In genomic region chr18:2994190-2994589, GRCh38 we compare ENCODE assay signal across 12 cellular contexts. TPM values are rescaled to one million over a fixed set of nuclear protein-coding genes. Genes with fewer than 3 reads are reported as not detected.
DNase-seq lines count a peak whose midpoint lies in the region; ATAC-seq and TF ChIP-seq lines count a peak whose summit lies in the region.
"Had no signal": no experiment of that assay in that cellular context is flagged by ENCODE, and none has a peak within 500 bp of the region (broad histone marks: within the 10 kb centered on the region; RNA-seq: fewer than 3 reads in every experiment).

No MANE protein-coding gene starts in this region.

- no peaks in the 10 kb centered on the region for H3K36me3 ChIP-seq in cardiac muscle cell
- no peaks in the 10 kb centered on the region for H3K36me3 ChIP-seq in left ventricle myocardium inferior
- no peaks in the 10 kb centered on the region for H3K36me3 ChIP-seq in tibial artery
- peaks cover 0 to 7% of the 10 kb centered on the region in 2 experiments for H3K36me3 ChIP-seq in SK-N-SH (replicated peaks in 1 of 2; ENCODE audit: control insufficient read depth in 1 of 2, insufficient read depth in 2 of 2, low read length in 1 of 2)
- H3K36me3 ChIP-seq: neural progenitor cell had no signal

- TF ChIP-seq CTCF in cardiac muscle cell (IDR thresholded peaks at IDR 0.05; ENCODE audit: low read depth, low read length) (no peak), left ventricle myocardium inferior (IDR thresholded peaks at IDR 0.05; ENCODE audit: borderline replicate concordance) (no peak), tibial artery (IDR thresholded peaks at IDR 0.05) (no peak), SK-N-SH (IDR thresholded peaks at IDR 0.05) (no peak)

- peaks cover 11% of the 10 kb centered on the region for H3K36me3 Mint-ChIP-seq in T-cell
- H3K36me3 Mint-ChIP-seq in effector memory CD8-positive, alpha-beta T cell (ENCODE audit: insufficient read depth), result peaks cover 18% of the 10 kb centered on the region

- H3K4me2 ChIP-seq in SK-N-SH, result no peak overlapping the region
- H3K4me2 ChIP-seq: neural progenitor cell had no signal

- POLR2A ChIA-PET in T-cell (lab: Charles Lee), result interaction anchor here (0.5 to 2.0 kb wide), 6 partner anchors 17 to 368 kb away, joined by 3 to 8 read pairs (median 4); no protein-coding TSS in a partner anchor
- POLR2A ChIA-PET in SK-N-SH (lab: Yijun Ruan, JAX), result no interaction called here

- no peaks in the 10 kb centered on the region for H3K9me2 ChIP-seq in SK-N-SH

- intact Hi-C loops in left ventricle myocardium inferior (cut with micrococcal nuclease) (no loop called here), tibial artery (cut with DNase I; ENCODE audit: low total_unique reads) (loop anchor here (10.0 kb wide), 1 partner anchor 59 kb away; no protein-coding TSS in a partner anchor)

- WGBS in SK-N-SH (ENCODE audit: low lambda C conversion rate), result 83% methylated on average over 1 of the region's 1 CpG

- peaks cover 4% of the 10 kb centered on the region for H3F3A ChIP-seq in SK-N-SH (replicated peaks; ENCODE audit: insufficient read depth)

- no peaks in the 10 kb centered on the region for H3K27me3 ChIP-seq in cardiac muscle cell
- H3K27me3 ChIP-seq in left ventricle myocardium inferior (ENCODE audit: low read depth), result no peaks in the 10 kb centered on the region
- H3K27me3 ChIP-seq in tibial artery, result no peaks in the 10 kb centered on the region
- no peaks in the 10 kb centered on the region for H3K27me3 ChIP-seq in SK-N-SH (ENCODE audit: insufficient read depth)
- H3K27me3 ChIP-seq: neural progenitor cell had no signal

- no peak for ATAC-seq in T-cell (replicated peaks in 1 of 4)
- ATAC-seq in effector memory CD8-positive, alpha-beta T cell (replicated peaks), result no peak

- no peaks in the 10 kb centered on the region for H3K9me3 Mint-ChIP-seq in T-cell
- no peaks in the 10 kb centered on the region for H3K9me3 Mint-ChIP-seq in effector memory CD8-positive, alpha-beta T cell

- H3K27me3 Mint-ChIP-seq in T-cell, result no peaks in the 10 kb centered on the region
- no peaks in the 10 kb centered on the region for H3K27me3 Mint-ChIP-seq in effector memory CD8-positive, alpha-beta T cell

- peak overlapping the region; percentile 38 for H3K27ac ChIP-seq in cardiac muscle cell
- no peak overlapping the region for H3K27ac ChIP-seq in left ventricle myocardium inferior (replicated peaks)
- peak overlapping the region; percentile 80 to 87 for H3K27ac ChIP-seq in tibial artery
- no peak overlapping the region for H3K27ac ChIP-seq in SK-N-SH (ENCODE audit: low read depth in 2 of 2, low read length in 1 of 2)
- H3K27ac ChIP-seq: neural progenitor cell, SK-N-MC had no signal

- peak overlapping the region in 1 of 3 donors; percentile 43 for H3K4me3 Mint-ChIP-seq in T-cell
- H3K4me3 Mint-ChIP-seq in effector memory CD8-positive, alpha-beta T cell, result peak overlapping the region in 1 of 2 donors; percentile 43
- H3K4me3 Mint-ChIP-seq: neural progenitor cell had no signal

- peaks cover 19% of the 10 kb centered on the region for H3K4me1 ChIP-seq in cardiac muscle cell (ENCODE audit: low read depth)
- H3K4me1 ChIP-seq in left ventricle myocardium inferior, result peaks cover 34% of the 10 kb centered on the region
- H3K4me1 ChIP-seq in tibial artery, result peaks cover 7 to 70% (median 34%) of the 10 kb centered on the region in 4 donors
- peaks cover 3 to 5% of the 10 kb centered on the region in 2 experiments; a peak in 1 of 4 replicates for H3K4me1 ChIP-seq in SK-N-SH (ENCODE audit: control insufficient read depth in 1 of 2, insufficient read depth in 2 of 2, low read depth in 1 of 2, low read length in 1 of 2)

- no peak for DNase-seq in cardiac muscle cell (ENCODE audit: low read depth in 1 of 2, low spot score in 1 of 2)
- DNase-seq in left ventricle myocardium inferior, result no peak
- no peak for DNase-seq in T-cell
- no peak for DNase-seq in effector memory CD8-positive, alpha-beta T cell
- no peak for DNase-seq in tibial artery
- no peak for DNase-seq in T-helper 9 cell
- DNase-seq in SK-N-SH, result no peak
- DNase-seq in GF-D8 (lab: John Stamatoyannopoulos, UW), result no peak
- DNase-seq: cerebellar nuclear complex, NCI-H1694 had no signal

- H3K4me3 ChIP-seq in cardiac muscle cell (no peak overlapping the region), left ventricle myocardium inferior (no peak overlapping the region), tibial artery (no peak overlapping the region), SK-N-SH (ENCODE audit: low read depth in 2 of 2, low read length in 1 of 2) (no peak overlapping the region)
- H3K4me3 ChIP-seq: neural progenitor cell, SK-N-MC had no signal

- TF ChIP-seq RAD21 in SK-N-SH (IDR thresholded peaks at IDR 0.05; ENCODE audit: low read length), result no peak

- H3K79me2 ChIP-seq in SK-N-SH (ENCODE audit: insufficient read depth), result peaks cover 96% of the 10 kb centered on the region

- no peak overlapping the region for H2AFZ ChIP-seq in SK-N-SH (ENCODE audit: low read depth)
- H2AFZ ChIP-seq: neural progenitor cell had no signal

- H3K4me1 Mint-ChIP-seq in T-cell, result peaks cover 71 to 90% (median 81%) of the 10 kb centered on the region in 3 donors
- peaks cover 29 to 59% of the 10 kb centered on the region in 2 donors for H3K4me1 Mint-ChIP-seq in effector memory CD8-positive, alpha-beta T cell (ENCODE audit: low read depth in 2 of 2)

- H3K9me3 ChIP-seq in cardiac muscle cell (ENCODE audit: low read depth) (no peaks in the 10 kb centered on the region), left ventricle myocardium inferior (replicated peaks) (no peaks in the 10 kb centered on the region), tibial artery (no peaks in the 10 kb centered on the region), SK-N-SH (no peaks in the 10 kb centered on the region)

- H4K20me1 ChIP-seq in SK-N-SH (ENCODE audit: insufficient read depth), result peaks cover 8% of the 10 kb centered on the region

- no peak overlapping the region for H3K9ac ChIP-seq in SK-N-SH
- H3K9ac ChIP-seq: neural progenitor cell had no signal

- CTCF ChIA-PET in T-cell (lab: Charles Lee) (interaction anchor here (0.5 to 4.8 kb wide), 63 partner anchors 8 to 303 kb away, joined by 3 to 93 read pairs (median 4); partner anchors contain the start of gene MYL12A (in 2 of the 2)), SK-N-SH (lab: Yijun Ruan, JAX) (interaction anchor here (0.7 to 2.7 kb wide), 6 partner anchors 9 to 252 kb away, joined by 3 to 9 read pairs (median 4); no protein-coding TSS in a partner anchor)

- H3K27ac Mint-ChIP-seq in T-cell, result peak overlapping the region; percentile 75 to 85
- peak overlapping the region; percentile 55 to 65 for H3K27ac Mint-ChIP-seq in effector memory CD8-positive, alpha-beta T cell
- H3K27ac Mint-ChIP-seq: neural progenitor cell had no signal

- TF ChIP-seq EP300 in SK-N-SH (IDR thresholded peaks at IDR 0.05; ENCODE audit: borderline replicate concordance in 1 of 2, low read depth in 1 of 2, low read length in 1 of 2), result no peak

TF ChIP-seq in SK-N-SH, 30 proteins besides CTCF, POLR2A, EP300 and RAD21 (continues in another document):
- TF ChIP-seq REST (IDR thresholded peaks at IDR 0.05; ENCODE audit: low read depth, low read length) (no peak), FOXM1 (IDR thresholded peaks at IDR 0.05; ENCODE audit: low read depth) (no peak), SIN3A (IDR thresholded peaks at IDR 0.05; ENCODE audit: borderline replicate concordance, low read depth, low read length) (no peak), ELF1 (IDR thresholded peaks at IDR 0.05) (no peak), SMC3 (IDR thresholded peaks at IDR 0.05; ENCODE audit: low read depth, low read length) (no peak), CHD2 (IDR thresholded peaks at IDR 0.05; ENCODE audit: low read length, partially characterized antibody) (no peak), IRF3 (IDR thresholded peaks at IDR 0.05; ENCODE audit: low read depth, low read length) (no peak), TEAD4 (IDR thresholded peaks at IDR 0.05; ENCODE audit: borderline replicate concordance, insufficient read depth) (no peak), GABPA (IDR thresholded peaks at IDR 0.05; ENCODE audit: low read depth) (no peak)

RNA-seq across cellular contexts. Expression of gene LPIN2, which starts 18.8 kb away (rescaled TPM):
- total RNA-seq in cardiac muscle cell (29.2 and 50.8 TPM in 2 replicates), left ventricle myocardium inferior (8.2 TPM), T-cell (100 to 1,000 TPM in 1 of 5 donors, 10 to 100 TPM in 4; 78.9 to 107 (median 88.8) TPM)
- polyA plus RNA-seq in cardiac muscle cell (18.1 and 27.4 TPM in 2 replicates), SK-N-SH (2012; rRNA removed) (19.3 and 20.3 TPM in 2 replicates)
- 18.9 and 20.5 TPM in 2 replicates for polyA plus RNA-seq in SK-N-SH (2012; cell fraction: cytosol; rRNA removed)
- polyA plus RNA-seq in SK-N-SH (2012; cell fraction: nucleus; rRNA removed), result 17.1 and 27.5 TPM in 2 replicates

Comparison
In these comparisons a context has a peak if more than half of its experiments do, and no peak if none do; other contexts are left out.
1. H3K27ac ChIP-seq: peak in cardiac muscle cell (single experiment) and tibial artery (2 of 2); none in left ventricle myocardium inferior (single experiment) and SK-N-SH (0 of 2).